Comparison of ENCODE assay signal across 8 cellular contexts in the genomic region with DNA sequence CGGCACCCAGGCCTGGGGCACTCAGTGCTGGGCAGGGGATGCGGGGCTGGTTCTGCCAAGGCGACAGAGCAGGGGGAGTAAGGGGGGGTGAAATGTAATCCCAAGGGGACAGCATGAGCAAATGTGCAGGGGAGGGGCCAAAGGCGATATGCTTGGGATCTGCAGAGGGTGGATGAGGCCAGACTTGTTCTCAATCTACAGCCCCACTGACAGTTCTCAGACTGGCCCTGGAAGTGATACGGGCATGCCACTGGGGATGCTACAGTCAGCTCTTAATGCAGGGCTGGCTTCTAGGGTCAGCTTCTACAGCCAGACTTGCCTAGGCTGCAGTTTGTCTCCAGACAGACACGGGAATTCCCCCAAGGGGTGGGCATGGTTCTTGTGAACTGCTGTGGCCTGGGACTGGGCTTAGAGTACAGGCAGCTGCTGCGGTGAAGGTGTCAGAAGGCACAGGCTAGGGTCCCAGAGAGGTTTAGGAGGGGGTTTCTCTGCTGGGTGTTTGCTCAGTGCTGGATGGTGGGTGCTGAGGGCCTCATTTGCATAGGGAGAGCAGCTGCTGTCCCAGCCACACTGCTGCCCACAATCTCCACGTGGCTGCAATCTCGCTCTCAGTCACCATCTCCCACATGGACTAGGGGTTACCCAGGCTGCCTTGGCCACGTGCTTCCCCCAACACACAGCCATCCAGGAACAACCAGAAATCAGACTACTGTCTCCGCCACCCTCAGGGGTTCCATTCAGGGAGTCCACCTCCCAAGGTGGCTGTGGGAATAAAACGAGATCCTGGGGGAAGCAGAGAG.
DNase-seq lines count a peak whose midpoint lies in the region; ATAC-seq and TF ChIP-seq lines count a peak whose summit lies in the region.

No MANE protein-coding gene starts in this region.

- DNase-seq in ELF-1 (ENCODE audit: low read depth, low spot score) (peak; percentile 39), natural killer cell (peak; percentile 77), HK-2 (ENCODE audit: unreplicated experiment) (no peak), NCI-H1048 (lab: John Stamatoyannopoulos, UW) (no peak), epidermal melanocyte (ENCODE audit: insufficient read length, low spot score) (no peak)
- peak; percentile 62 for DNase-seq in activated CD4-positive, alpha-beta memory T cell treated with anti-CD3 and anti-CD28 coated beads, Interleukin-2, amount 10 ng/mL, durations not matched to agents 7 days and 5 days

- TF ChIP-seq CTCF in natural killer cell (IDR thresholded peaks at IDR 0.05) = no peak

- H3K36me3 Mint-ChIP-seq in activated CD4-positive, alpha-beta memory T cell treated with anti-CD3 and anti-CD28 coated beads, Interleukin-2, amount 10 ng/mL, durations not matched to agents 7 days and 5 days (ENCODE audit: low read depth) = no peaks in the 10 kb centered on the region
- H3K36me3 Mint-ChIP-seq in natural killer cell = no peaks in the 10 kb centered on the region

- peaks cover 42% of the 10 kb centered on the region for H3K4me1 Mint-ChIP-seq in activated CD4-positive, alpha-beta memory T cell treated with anti-CD3 and anti-CD28 coated beads, Interleukin-2, amount 10 ng/mL, durations not matched to agents 7 days and 5 days
- H3K4me1 Mint-ChIP-seq in natural killer cell = peaks cover 56 to 70% of the 10 kb centered on the region in 2 donors

- POLR2A ChIA-PET in activated CD4-positive, alpha-beta memory T cell treated with anti-CD3 and anti-CD28 coated beads, Interleukin-2, amount 10 ng/mL, durations not matched to agents 7 days and 5 days (lab: Charles Lee) = interaction anchor here (0.8 to 3.7 kb wide), 5 partner anchors 9 to 45 kb away, joined by 3 to 18 read pairs (median 12); no protein-coding TSS in a partner anchor

- H3K4me3 Mint-ChIP-seq in activated CD4-positive, alpha-beta memory T cell treated with anti-CD3 and anti-CD28 coated beads, Interleukin-2, amount 10 ng/mL, durations not matched to agents 7 days and 5 days = no peak overlapping the region
- peak overlapping the region; percentile 92 for H3K4me3 Mint-ChIP-seq in natural killer cell

- intact Hi-C loops in natural killer cell (cut with micrococcal nuclease) = loop anchor here (1.0 to 5.0 kb wide), 6 partner anchors 11 to 307 kb away; no protein-coding TSS in a partner anchor

- no peaks in the 10 kb centered on the region for H3K27me3 Mint-ChIP-seq in activated CD4-positive, alpha-beta memory T cell treated with anti-CD3 and anti-CD28 coated beads, Interleukin-2, amount 10 ng/mL, durations not matched to agents 7 days and 5 days
- no peaks in the 10 kb centered on the region for H3K27me3 Mint-ChIP-seq in natural killer cell (ENCODE audit: low read depth in 2 of 2)

- ATAC-seq in GM19351 (IDR thresholded peaks at IDR 0.05; ENCODE audit: unreplicated experiment) = peak; percentile 79
- ATAC-seq in HG03439 (IDR thresholded peaks at IDR 0.05; ENCODE audit: unreplicated experiment) = peak; percentile 77
- peak; percentile 82 to 92 (median 90) for ATAC-seq in natural killer cell

- CTCF ChIA-PET in activated CD4-positive, alpha-beta memory T cell treated with anti-CD3 and anti-CD28 coated beads, Interleukin-2, amount 10 ng/mL, durations not matched to agents 7 days and 5 days (lab: Charles Lee) = interaction anchor here (0.8 to 2.0 kb wide), 3 partner anchors 10 to 78 kb away, joined by 5 to 9 read pairs (median 6); no protein-coding TSS in a partner anchor

- no peaks in the 10 kb centered on the region for H3K9me3 Mint-ChIP-seq in activated CD4-positive, alpha-beta memory T cell treated with anti-CD3 and anti-CD28 coated beads, Interleukin-2, amount 10 ng/mL, durations not matched to agents 7 days and 5 days
- H3K9me3 Mint-ChIP-seq in natural killer cell = no peaks in the 10 kb centered on the region

- H3K27ac Mint-ChIP-seq in activated CD4-positive, alpha-beta memory T cell treated with anti-CD3 and anti-CD28 coated beads, Interleukin-2, amount 10 ng/mL, durations not matched to agents 7 days and 5 days = no peak overlapping the region
- H3K27ac Mint-ChIP-seq in natural killer cell = peak overlapping the region; percentile 88 to 93

Comparison
In these comparisons a context has a peak if more than half of its experiments do, and no peak if none do; other contexts are left out.
1. DNase-seq: peak in ELF-1 (single experiment), activated CD4-positive, alpha-beta memory T cell treated with anti-CD3 and anti-CD28 coated beads, Interleukin-2, amount 10 ng/mL, durations not matched to agents 7 days and 5 days (single experiment) and natural killer cell (single experiment); none in HK-2 (single experiment), NCI-H1048 (single experiment) and epidermal melanocyte (single experiment).
2. Peak in every context shown above with its lines, with median percentiles within 50 percentile points of each other: ATAC-seq.